Comparison of ENCODE assay signal across 16 cellular contexts in genomic region chr1:3518756-3519155, GRCh38.
"Had no signal": no experiment of that assay in that cellular context is flagged by ENCODE, and none has a peak within 500 bp of the region (broad histone marks: within the 10 kb centered on the region; RNA-seq: fewer than 3 reads in every experiment).

No MANE protein-coding gene starts in this region.

- H3K4me3 ChIP-seq: colonic mucosa, esophagus muscularis mucosa, gastrocnemius medialis, heart right ventricle, left lung, lower lobe of right lung, mucosa of descending colon had no signal

- H3K27ac ChIP-seq: colonic mucosa, epithelial cell of prostate, esophagus muscularis mucosa, gastrocnemius medialis, heart right ventricle, left lung, lower lobe of right lung had no signal

- H3K27me3 ChIP-seq: colonic mucosa, esophagus muscularis mucosa, gastrocnemius medialis, heart right ventricle, left lung had no signal

- DNase-seq: colonic mucosa, cortex of kidney, foreskin melanocyte, gastrocnemius medialis, glutamatergic neuron, head of caudate nucleus, heart right ventricle, hippocampal formation, left cardiac atrium, left lung, left ventricle myocardium superior, lower lobe of right lung, mesenchymal stem cell, mucosa of descending colon had no signal

- H3K36me3 ChIP-seq: colonic mucosa, gastrocnemius medialis, heart right ventricle had no signal

- H3K9me3 ChIP-seq: colonic mucosa, esophagus muscularis mucosa, gastrocnemius medialis, heart right ventricle, left lung, lower lobe of right lung, mucosa of descending colon had no signal

- H3K4me1 ChIP-seq: colonic mucosa, esophagus muscularis mucosa, gastrocnemius medialis, heart right ventricle, left lung, lower lobe of right lung had no signal
